Comparison of ENCODE assay signal across 30 cellular contexts in genomic region chr11:103284260-103284659, GRCh38.
"Had no signal": no experiment of that assay in that cellular context is flagged by ENCODE, and none has a peak within 500 bp of the region (broad histone marks: within the 10 kb centered on the region; RNA-seq: fewer than 3 reads in every experiment).

No MANE protein-coding gene starts in this region.

- DNase-seq: activated effector memory CD4-positive, alpha-beta T cell treated with anti-CD3 and anti-CD28 coated beads, Interleukin-2, amount 50 U/mL, for 16 hours; activated effector memory CD4-positive, alpha-beta T cell treated with Interleukin-2 at 50 U/mL for 16 hours; activated gamma-delta T cell; activated gamma-delta T cell treated with Interleukin-2 at 50 U/mL for 16 hours; activated naive CD4-positive, alpha-beta T cell; activated naive CD4-positive, alpha-beta T cell treated with anti-CD3 and anti-CD28 coated beads for 36 hours; activated naive CD4-positive, alpha-beta T cell treated with anti-CD3 and anti-CD28 coated beads, Interleukin-2, amount 10 ng/mL, durations not matched to agents 7 days and 5 days; activated naive CD4-positive, alpha-beta T cell treated with anti-CD3 and anti-CD28 coated beads, Interleukin-2, amount 50 U/mL, for 16 hours; activated naive CD4-positive, alpha-beta T cell treated with Interleukin-2 at 50 U/mL for 16 hours; activated naive CD8-positive, alpha-beta T cell treated with anti-CD3 and anti-CD28 coated beads for 36 hours; activated naive CD8-positive, alpha-beta T cell treated with anti-CD3 and anti-CD28 coated beads, Interleukin-2, amount 10 ng/mL, durations not matched to agents 7 days and 5 days; activated naive CD8-positive, alpha-beta T cell treated with anti-CD3 and anti-CD28 coated beads, Interleukin-2, amount 50 U/mL, for 24 hours; activated T-cell treated with anti-CD3 and anti-CD28 coated beads, Interleukin-2, amount 50 U/mL, for 1 hour; activated T-cell treated with anti-CD3 and anti-CD28 coated beads, Interleukin-2, amount 50 U/mL, for 24 hours; activated T-cell treated with anti-CD3 and anti-CD28 coated beads, Interleukin-2, amount 50 U/mL, for 4 hours; activated T-cell treated with anti-CD3 and anti-CD28 coated beads, Interleukin-2, amount 50 U/mL, for 48 hours; activated T-cell treated with anti-CD3 and anti-CD28 coated beads, Interleukin-2, amount 50 U/mL, for 72 hours; adrenal gland; amniotic stem cell; amygdala; anterior cingulate cortex; aorta; body of pancreas; brain microvascular endothelial cell; caudate nucleus; central memory CD4-positive, alpha-beta T cell; cerebellar nuclear complex had no signal

- H3K36me3 ChIP-seq: brain microvascular endothelial cell, breast epithelium, cardiac muscle cell had no signal

- H3K27ac ChIP-seq: adrenal gland, ascending aorta, body of pancreas, brain microvascular endothelial cell, breast epithelium, cardiac muscle cell had no signal

- H3K9me3 ChIP-seq: ascending aorta, body of pancreas, breast epithelium had no signal

- H3K4me3 ChIP-seq: adrenal gland, ascending aorta, body of pancreas, breast epithelium, cardiac muscle cell had no signal

- H3K27me3 ChIP-seq: adrenal gland, ascending aorta, body of pancreas, brain microvascular endothelial cell, breast epithelium, cardiac muscle cell had no signal
